In the genomic region with DNA sequence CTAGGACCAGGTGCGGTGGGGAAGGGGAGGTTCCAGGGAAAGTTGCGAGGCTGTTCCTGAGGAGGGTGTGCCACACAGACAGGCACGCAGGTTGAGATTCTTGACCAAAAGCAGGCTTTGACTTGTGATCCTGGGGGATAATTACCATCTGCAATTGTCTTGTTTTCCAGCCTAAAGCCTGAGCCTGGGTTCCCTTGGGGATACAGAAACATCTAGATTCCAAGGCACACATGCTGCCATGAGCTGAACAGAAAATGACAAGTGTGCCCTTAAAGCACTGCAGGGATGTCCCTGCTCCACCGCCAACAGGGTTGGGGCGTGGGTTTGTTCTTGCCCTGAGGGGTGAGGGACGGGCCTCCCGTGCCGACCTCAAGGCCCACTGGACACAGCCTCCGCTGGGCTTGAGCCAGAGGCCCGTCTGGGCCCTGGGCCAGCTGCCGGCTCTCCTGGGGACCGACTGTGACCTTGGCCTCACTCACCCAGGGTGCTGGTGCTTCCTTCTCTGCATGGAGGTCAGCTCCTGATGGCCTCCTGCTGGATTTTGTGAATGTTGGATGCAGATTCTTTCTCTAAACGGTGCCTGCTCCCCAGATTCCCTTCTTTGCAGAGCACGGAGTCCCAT, we compare ENCODE assay signal across 31 cellular contexts. TPM values are rescaled to one million over a fixed set of nuclear protein-coding genes. Genes with fewer than 3 reads are reported as not detected.
DNase-seq lines count a peak whose midpoint lies in the region; ATAC-seq, FAIRE-seq and TF ChIP-seq lines count a peak whose summit lies in the region.
"Had no signal": no experiment of that assay in that cellular context is flagged by ENCODE, and none has a peak within 500 bp of the region (broad histone marks: within the 10 kb centered on the region; RNA-seq: fewer than 3 reads in every experiment).

No MANE protein-coding gene starts in this region.

- DNase-seq in cardiac fibroblast (ENCODE audit: low read depth in 2 of 2) (peak; percentile 5 to 18), HepG2 (ENCODE audit: low spot score) (no peak), islet precursor cell (no peak), T-helper 1 cell (no peak), activated gamma-delta T cell treated with Interleukin-2 at 50 U/mL for 16 hours (no peak)
- no peak for DNase-seq in CD8-positive, alpha-beta T cell
- DNase-seq: activated CD4-positive, alpha-beta T cell treated with anti-CD3 and anti-CD28 coated beads for 36 hours; activated CD8-positive, alpha-beta memory T cell treated with anti-CD3 and anti-CD28 coated beads for 24 hours; activated gamma-delta T cell; DMS79; dorsolateral prefrontal cortex; GDM1; HCEC 1CT; NCI-H1694; NCI-H2227 treated with DMSO at 0.1 percent for 48 hours; RPMI8226; stimulated activated CD4-positive, alpha-beta T cell treated with anti-CD3 and anti-CD28 coated beads, Interleukin-4, amount 100 ng/mL, for 24 hours; uterus had no signal

- no peak for ATAC-seq in HepG2
- ATAC-seq in CD8-positive, alpha-beta T cell = no peak
- ATAC-seq: activated CD4-positive, alpha-beta T cell treated with anti-CD3 and anti-CD28 coated beads for 36 hours; sciatic nerve; stimulated activated effector memory CD8-positive, alpha-beta T cell treated with anti-CD3 and anti-CD28 coated beads, Interleukin-12 subunit alpha, Interleukin-12 subunit beta, amount 100 ng/mL, for 72 hours had no signal

- BruUV-seq in HepG2 (replicated peaks; lab: Mats Ljungman, UMichigan) = no TSS peak

- peaks cover 9% of the 10 kb centered on the region for H3K4me1 Mint-ChIP-seq in CD8-positive, alpha-beta T cell (ENCODE audit: low read depth)

- H3K27me3 ChIP-seq in BLaER1 (peaks cover 33% of the 10 kb centered on the region), HepG2 (ENCODE audit: control insufficient read depth in 1 of 2, insufficient read depth in 2 of 2, low read length in 2 of 2) (no peaks in the 10 kb centered on the region)
- no peaks in the 10 kb centered on the region for H3K27me3 ChIP-seq in CD8-positive, alpha-beta T cell (ENCODE audit: insufficient read depth, low read length)
- H3K27me3 ChIP-seq: uterus had no signal

- no peak for FAIRE-seq in HepG2 (lab: Jason Lieb, UNC)
- FAIRE-seq: HTR-8/SVneo had no signal

- no peak for TF ChIP-seq RAD21 in Ishikawa (IDR thresholded peaks at IDR 0.05; ENCODE audit: low read depth)
- TF ChIP-seq RAD21 in HepG2 (CRISPR knock-in tag; IDR thresholded peaks at IDR 0.05) = no peak

- TF ChIP-seq CTCF in cardiac fibroblast (IDR thresholded peaks at IDR 0.05; ENCODE audit: low read depth, low read length) (no peak), HepG2 (CRISPR knock-in tag; IDR thresholded peaks at IDR 0.05) (no peak)
- no peak for TF ChIP-seq CTCF in CD8-positive, alpha-beta T cell (IDR thresholded peaks at IDR 0.05)

- H3K4me1 ChIP-seq in BLaER1 (peaks cover 50% of the 10 kb centered on the region), HepG2 (ENCODE audit: insufficient read depth, low read length) (no peaks in the 10 kb centered on the region)
- H3K4me1 ChIP-seq in CD8-positive, alpha-beta T cell (ENCODE audit: insufficient read depth, low read length) = peaks cover 6% of the 10 kb centered on the region
- H3K4me1 ChIP-seq: uterus had no signal

- H3K36me3 Mint-ChIP-seq in CD8-positive, alpha-beta T cell = no peaks in the 10 kb centered on the region
- H3K36me3 Mint-ChIP-seq: stimulated activated effector memory CD8-positive, alpha-beta T cell treated with anti-CD3 and anti-CD28 coated beads, Interleukin-12 subunit alpha, Interleukin-12 subunit beta, amount 100 ng/mL, for 72 hours had no signal

- TF ChIP-seq POLR2A in HepG2 (IDR thresholded peaks at IDR 0.05; ENCODE audit: insufficient read depth in 1 of 2, low read depth in 2 of 2, low read length in 2 of 2) = no peak

- WGBS in HepG2 (ENCODE audit: low lambda C conversion rate) = 98% methylated on average over 5 of the region's 14 CpGs

- peaks cover 31% of the 10 kb centered on the region for H3K79me2 ChIP-seq in HepG2 (ENCODE audit: insufficient read depth, low read length)

- peaks cover 7% of the 10 kb centered on the region for H3K27me3 Mint-ChIP-seq in CD8-positive, alpha-beta T cell (ENCODE audit: low read depth)
- H3K27me3 Mint-ChIP-seq: activated CD4-positive, alpha-beta T cell treated with anti-CD3 and anti-CD28 coated beads for 36 hours had no signal

- CTCF ChIA-PET in HepG2 (lab: Yijun Ruan, JAX; ENCODE audit: low intra/inter-chr PET ratio, low total read pairs) = no interaction called here
- CTCF ChIA-PET in CD8-positive, alpha-beta T cell (lab: Charles Lee) = no interaction called here

- H3K27ac ChIP-seq in BLaER1 = no peak overlapping the region
- no peak overlapping the region for H3K27ac ChIP-seq in HepG2 (ENCODE audit: extremely low read length, insufficient read depth, low read length)
- no peak overlapping the region for H3K27ac ChIP-seq in CD8-positive, alpha-beta T cell (ENCODE audit: low read depth, low read length)
- H3K27ac ChIP-seq: C4-2B, dorsolateral prefrontal cortex, KMS-11, suprapubic skin, uterus had no signal

- no peak overlapping the region for H3K4me3 Mint-ChIP-seq in CD8-positive, alpha-beta T cell
- H3K4me3 Mint-ChIP-seq: activated CD4-positive, alpha-beta T cell treated with anti-CD3 and anti-CD28 coated beads for 36 hours; neural crest cell; stimulated activated effector memory CD8-positive, alpha-beta T cell treated with anti-CD3 and anti-CD28 coated beads, Interleukin-12 subunit alpha, Interleukin-12 subunit beta, amount 100 ng/mL, for 72 hours had no signal

- no peak overlapping the region for H3K27ac Mint-ChIP-seq in CD8-positive, alpha-beta T cell
- H3K27ac Mint-ChIP-seq: activated CD4-positive, alpha-beta T cell treated with anti-CD3 and anti-CD28 coated beads for 36 hours; stimulated activated effector memory CD8-positive, alpha-beta T cell treated with anti-CD3 and anti-CD28 coated beads, Interleukin-12 subunit alpha, Interleukin-12 subunit beta, amount 100 ng/mL, for 72 hours had no signal

- TF ChIP-seq EP300 in Ishikawa (IDR thresholded peaks at IDR 0.05; ENCODE audit: borderline replicate concordance) = peak; percentile 75; the same call in 1 of the 2 replicates
- no peak for TF ChIP-seq EP300 in HepG2 (IDR thresholded peaks at IDR 0.05; ENCODE audit: low read depth in 2 of 2, low read length in 2 of 2)
- no peak for TF ChIP-seq EP300 in HepG2 (CRISPR knock-in tag; IDR thresholded peaks at IDR 0.05; ENCODE audit: borderline replicate concordance)

- H3K4me3 ChIP-seq in BLaER1 (no peak overlapping the region), cardiac fibroblast (replicated peaks in 1 of 2; ENCODE audit: low read depth in 2 of 2, low read length in 2 of 2) (no peak overlapping the region), HepG2 (replicated peaks in 1 of 3; ENCODE audit: insufficient read depth in 1 of 3, low read depth in 2 of 3, low read length in 3 of 3) (no peak overlapping the region)
- H3K4me3 ChIP-seq in CD8-positive, alpha-beta T cell (ENCODE audit: low read depth, low read length) = no peak overlapping the region
- H3K4me3 ChIP-seq: dorsolateral prefrontal cortex, suprapubic skin, uterus had no signal

- H2AFZ ChIP-seq in HepG2 (ENCODE audit: low read length) = no peak overlapping the region

- POLR2A ChIA-PET in HepG2 (lab: Yijun Ruan, JAX) = no interaction called here
- POLR2A ChIA-PET in CD8-positive, alpha-beta T cell (lab: Charles Lee) = no interaction called here

- H3K4me2 ChIP-seq in BLaER1 (peak overlapping the region; percentile 60), HepG2 (ENCODE audit: low read depth, low read length) (no peak overlapping the region)
- H3K4me2 ChIP-seq: KMS-11 had no signal

- in situ Hi-C loops in HepG2 (cut with HindIII; ENCODE audit: extremely low pct_ligation_motif_present, low pct_unique_long_range_greater_than_20kb) = no loop called here

- intact Hi-C loops in HepG2 (cut with micrococcal nuclease; ENCODE audit: unreplicated experiment) = no loop called here
- intact Hi-C loops in CD8-positive, alpha-beta T cell (cut with DNase I, micrococcal nuclease) = no loop called here

- H3K9me3 ChIP-seq in BLaER1 (no peaks in the 10 kb centered on the region), HepG2 (ENCODE audit: low read length) (no peaks in the 10 kb centered on the region)
- no peaks in the 10 kb centered on the region for H3K9me3 ChIP-seq in CD8-positive, alpha-beta T cell (ENCODE audit: low read length)
- H3K9me3 ChIP-seq: suprapubic skin, uterus had no signal

- no peak overlapping the region for H3K9ac ChIP-seq in BLaER1
- H3K9ac ChIP-seq in HepG2 (ENCODE audit: insufficient read depth, low read depth, low read length) = no peak overlapping the region
- H3K9ac ChIP-seq: KMS-11 had no signal

- H3K36me3 ChIP-seq in BLaER1 (no peaks in the 10 kb centered on the region), HepG2 (replicated peaks in 1 of 2; ENCODE audit: control insufficient read depth in 1 of 2, insufficient read depth in 2 of 2, low read length in 2 of 2) (peaks cover 50 to 86% of the 10 kb centered on the region in 2 experiments)
- H3K36me3 ChIP-seq in CD8-positive, alpha-beta T cell (ENCODE audit: insufficient read depth, low read length) = no peaks in the 10 kb centered on the region
- H3K36me3 ChIP-seq: suprapubic skin, uterus had no signal

- H3K9me3 Mint-ChIP-seq in CD8-positive, alpha-beta T cell = no peaks in the 10 kb centered on the region
- H3K9me3 Mint-ChIP-seq: neural crest cell; stimulated activated effector memory CD8-positive, alpha-beta T cell treated with anti-CD3 and anti-CD28 coated beads, Interleukin-12 subunit alpha, Interleukin-12 subunit beta, amount 100 ng/mL, for 72 hours had no signal

- H4K20me1 ChIP-seq in BLaER1 (no peaks in the 10 kb centered on the region), HepG2 (ENCODE audit: insufficient read depth, low read length) (peaks cover 51% of the 10 kb centered on the region)

RNA-seq across cellular contexts. Expression of gene CA5A, which starts 14.0 kb away (rescaled TPM):
- total RNA-seq in HepG2 (2016; rRNA removed; fragmentation: Illumina TruSeq; extraction: Trizol) = 85.7 and 106 TPM in 2 replicates
- 32.7 and 37.9 TPM in 2 replicates for total RNA-seq in HepG2 (2016; cell fraction: cytosol; rRNA removed; fragmentation: Illumina TruSeq; extraction: Trizol; ENCODE audit: low read depth)
- 85.8 and 97.2 TPM in 2 replicates for total RNA-seq in HepG2 (2016; cell fraction: insoluble cytoplasmic fraction; rRNA removed; fragmentation: Illumina TruSeq; extraction: Trizol)
- 29.8 and 38.9 TPM in 2 replicates for total RNA-seq in HepG2 (2016; cell fraction: membrane; rRNA removed; fragmentation: Illumina TruSeq; extraction: Trizol)
- total RNA-seq in HepG2 (2016; cell fraction: nucleus; rRNA removed; fragmentation: Illumina TruSeq; extraction: Trizol) = 97.3 and 115 TPM in 2 replicates
- polyA plus RNA-seq in HepG2 (2011; rRNA removed) = 66.8 and 70.0 TPM in 2 replicates
- polyA plus RNA-seq in HepG2 (2011; cell fraction: cytosol; rRNA removed) = 69.7 and 71.1 TPM in 2 replicates
- polyA plus RNA-seq in HepG2 (2011; cell fraction: nucleus; rRNA removed) = 186 and 199 TPM in 2 replicates
- polyA plus RNA-seq in HepG2 (2012) = 44.2 and 48.2 TPM in 2 replicates
- 21.5 and 23.0 TPM in 2 replicates for polyA plus RNA-seq in HepG2 (2016; cell fraction: cytosol; fragmentation: Illumina TruSeq; extraction: Trizol; ENCODE audit: low read depth)
- 68.8 and 71.9 TPM in 2 replicates for polyA plus RNA-seq in HepG2 (2016; cell fraction: insoluble cytoplasmic fraction; fragmentation: Illumina TruSeq; extraction: Trizol; ENCODE audit: low read depth)
- polyA plus RNA-seq in HepG2 (2016; cell fraction: membrane; fragmentation: Illumina TruSeq; extraction: Trizol; ENCODE audit: low read depth) = 18.4 and 18.5 TPM in 2 replicates
- polyA plus RNA-seq in HepG2 (2016; cell fraction: nucleus; fragmentation: Illumina TruSeq; extraction: Trizol; ENCODE audit: insufficient read depth, low read depth) = 127 and 130 TPM in 2 replicates
- 132 TPM in 1 of 2 replicates, not detected in the other for polyA minus RNA-seq in HepG2 (2011; rRNA and poly(A)+ RNA removed; ENCODE audit: low replicate concordance)
- 12.6 and 15.9 TPM in 2 replicates for polyA minus RNA-seq in HepG2 (2011; cell fraction: cytosol; rRNA and poly(A)+ RNA removed)
- polyA minus RNA-seq in HepG2 (2011; cell fraction: nucleus; rRNA and poly(A)+ RNA removed) = 114 and 132 TPM in 2 replicates
- total RNA-seq in CD8-positive, alpha-beta T cell = not detected
- total RNA-seq: activated CD4-positive, alpha-beta T cell treated with anti-CD3 and anti-CD28 coated beads for 36 hours; fibroblast of lung; kidney epithelial cell; neural crest cell; posterior vena cava; sciatic nerve; suprapubic skin; uterus had no signal
- polyA plus RNA-seq: AG04450, fibroblast of lung had no signal

RNA-seq across cellular contexts. Expression of gene BANP, which starts 28.9 kb away (rescaled TPM):
- total RNA-seq in HepG2 (2016; rRNA removed; fragmentation: Illumina TruSeq; extraction: Trizol) = 13.0 and 20.2 TPM in 2 replicates
- 63.3 and 63.4 TPM in 2 replicates for total RNA-seq in HepG2 (2016; cell fraction: cytosol; rRNA removed; fragmentation: Illumina TruSeq; extraction: Trizol; ENCODE audit: low read depth)
- total RNA-seq in HepG2 (2016; cell fraction: insoluble cytoplasmic fraction; rRNA removed; fragmentation: Illumina TruSeq; extraction: Trizol) = 11.2 and 21.0 TPM in 2 replicates
- total RNA-seq in HepG2 (2016; cell fraction: membrane; rRNA removed; fragmentation: Illumina TruSeq; extraction: Trizol) = 26.8 and 28.3 TPM in 2 replicates
- total RNA-seq in HepG2 (2016; cell fraction: nucleus; rRNA removed; fragmentation: Illumina TruSeq; extraction: Trizol) = 25.5 and 26.4 TPM in 2 replicates
- polyA plus RNA-seq in HepG2 (2011; rRNA removed) = 23.8 and 24.6 TPM in 2 replicates
- polyA plus RNA-seq in HepG2 (2011; cell fraction: cytosol; rRNA removed) = 21.1 and 26.1 TPM in 2 replicates
- 58.9 and 72.7 TPM in 2 replicates for polyA plus RNA-seq in HepG2 (2011; cell fraction: nucleus; rRNA removed)
- 16.2 and 18.3 TPM in 2 replicates for polyA plus RNA-seq in HepG2 (2012)
- polyA plus RNA-seq in HepG2 (2016; cell fraction: cytosol; fragmentation: Illumina TruSeq; extraction: Trizol; ENCODE audit: low read depth) = 6.1 and 6.3 TPM in 2 replicates
- polyA plus RNA-seq in HepG2 (2016; cell fraction: insoluble cytoplasmic fraction; fragmentation: Illumina TruSeq; extraction: Trizol; ENCODE audit: low read depth) = 10.3 and 13.0 TPM in 2 replicates
- polyA plus RNA-seq in HepG2 (2016; cell fraction: membrane; fragmentation: Illumina TruSeq; extraction: Trizol; ENCODE audit: low read depth) = 7.4 and 8.4 TPM in 2 replicates
- 24.7 and 27.2 TPM in 2 replicates for polyA plus RNA-seq in HepG2 (2016; cell fraction: nucleus; fragmentation: Illumina TruSeq; extraction: Trizol; ENCODE audit: insufficient read depth, low read depth)
- polyA minus RNA-seq in HepG2 (2011; rRNA and poly(A)+ RNA removed; ENCODE audit: low replicate concordance) = 44.9 and 76.3 TPM in 2 replicates
- 24.6 and 25.1 TPM in 2 replicates for polyA minus RNA-seq in HepG2 (2011; cell fraction: cytosol; rRNA and poly(A)+ RNA removed)
- 76.5 and 78.6 TPM in 2 replicates for polyA minus RNA-seq in HepG2 (2011; cell fraction: nucleus; rRNA and poly(A)+ RNA removed)
- total RNA-seq in CD8-positive, alpha-beta T cell = 10 to 100 TPM; 55.3 to 60.6 TPM

RNA-seq across cellular contexts. Expression of gene SLC7A5, which starts 53.1 kb away (rescaled TPM):
- 84.4 and 155 TPM in 2 replicates for total RNA-seq in HepG2 (2016; rRNA removed; fragmentation: Illumina TruSeq; extraction: Trizol)
- 20.4 and 21.0 TPM in 2 replicates for total RNA-seq in HepG2 (2016; cell fraction: cytosol; rRNA removed; fragmentation: Illumina TruSeq; extraction: Trizol; ENCODE audit: low read depth)
- total RNA-seq in HepG2 (2016; cell fraction: insoluble cytoplasmic fraction; rRNA removed; fragmentation: Illumina TruSeq; extraction: Trizol) = 65.4 and 165 TPM in 2 replicates
- 76.8 and 82.0 TPM in 2 replicates for total RNA-seq in HepG2 (2016; cell fraction: membrane; rRNA removed; fragmentation: Illumina TruSeq; extraction: Trizol)
- total RNA-seq in HepG2 (2016; cell fraction: nucleus; rRNA removed; fragmentation: Illumina TruSeq; extraction: Trizol) = 144 and 171 TPM in 2 replicates
- 79.6 and 84.0 TPM in 2 replicates for polyA plus RNA-seq in HepG2 (2011; rRNA removed)
- polyA plus RNA-seq in HepG2 (2011; cell fraction: cytosol; rRNA removed) = 58.4 and 80.8 TPM in 2 replicates
- polyA plus RNA-seq in HepG2 (2011; cell fraction: nucleus; rRNA removed) = 118 and 147 TPM in 2 replicates
- 135 and 207 TPM in 2 replicates for polyA plus RNA-seq in HepG2 (2012)
- 17.8 and 19.1 TPM in 2 replicates for polyA plus RNA-seq in HepG2 (2016; cell fraction: cytosol; fragmentation: Illumina TruSeq; extraction: Trizol; ENCODE audit: low read depth)
- polyA plus RNA-seq in HepG2 (2016; cell fraction: insoluble cytoplasmic fraction; fragmentation: Illumina TruSeq; extraction: Trizol; ENCODE audit: low read depth) = 93.2 and 121 TPM in 2 replicates
- polyA plus RNA-seq in HepG2 (2016; cell fraction: membrane; fragmentation: Illumina TruSeq; extraction: Trizol; ENCODE audit: low read depth) = 56.5 and 59.3 TPM in 2 replicates
- 307 and 313 TPM in 2 replicates for polyA plus RNA-seq in HepG2 (2016; cell fraction: nucleus; fragmentation: Illumina TruSeq; extraction: Trizol; ENCODE audit: insufficient read depth, low read depth)
- 157 and 170 TPM in 2 replicates for polyA minus RNA-seq in HepG2 (2011; rRNA and poly(A)+ RNA removed; ENCODE audit: low replicate concordance)
- 88.7 and 88.8 TPM in 2 replicates for polyA minus RNA-seq in HepG2 (2011; cell fraction: cytosol; rRNA and poly(A)+ RNA removed)
- 35.7 and 42.5 TPM in 2 replicates for polyA minus RNA-seq in HepG2 (2011; cell fraction: nucleus; rRNA and poly(A)+ RNA removed)
- 100 to 1,000 TPM; 359 to 369 TPM for total RNA-seq in CD8-positive, alpha-beta T cell

Comparison
In these comparisons a context has a peak if more than half of its experiments do, and no peak if none do; other contexts are left out.
1. DNase-seq: peak in cardiac fibroblast (2 of 2); none in HepG2 (single experiment), CD8-positive, alpha-beta T cell (0 of 7), islet precursor cell (single experiment), T-helper 1 cell (0 of 5) and activated gamma-delta T cell treated with Interleukin-2 at 50 U/mL for 16 hours (single experiment).
2. RNA of gene CA5A, which starts 14.0 kb away (total RNA-seq): 29.8 to 115 TPM in HepG2; not detected in CD8-positive, alpha-beta T cell; every median in the first group is over 10 times any median in the second.